10 cellular contexts compared by ENCODE assay signal in the genomic region with DNA sequence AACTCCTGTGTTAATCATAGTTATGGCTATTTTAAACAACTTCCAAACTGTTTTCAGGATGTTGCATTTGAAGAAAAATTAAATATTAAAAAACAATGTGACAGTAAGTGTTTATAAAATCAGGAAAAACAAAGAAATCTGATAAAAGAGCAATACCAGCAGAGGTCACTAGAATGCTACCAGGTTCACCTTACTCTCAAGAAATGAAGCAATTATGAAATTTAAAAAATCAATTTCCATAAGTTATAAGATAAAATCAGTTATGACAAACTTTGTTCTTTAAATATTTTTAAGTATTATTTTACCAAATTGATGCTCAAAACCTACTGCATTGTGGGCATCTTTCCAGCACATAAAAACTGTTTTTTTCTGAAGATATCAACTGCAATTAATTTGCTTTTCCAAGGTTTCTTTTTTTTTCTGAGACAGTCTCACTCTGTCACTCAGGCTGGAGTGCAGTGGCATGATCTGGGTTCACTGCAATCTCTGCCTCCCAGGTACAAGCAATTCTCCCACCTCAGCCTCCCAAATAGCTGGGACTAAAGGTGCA. TPM values are rescaled to one million over a fixed set of nuclear protein-coding genes. Genes with fewer than 3 reads are reported as not detected.
A peak's percentile ranks its signal among the peaks of the same experiment; 100 is the strongest.
DNase-seq lines count a peak whose midpoint lies in the region; ATAC-seq, FAIRE-seq and TF ChIP-seq lines count a peak whose summit lies in the region.
"Had no signal": no experiment of that assay in that cellular context is flagged by ENCODE, and none has a peak within 500 bp of the region (broad histone marks: within the 10 kb centered on the region; RNA-seq: fewer than 3 reads in every experiment).

No MANE protein-coding gene starts in this region.

- TF ChIP-seq CTCF in AG10803 (conservative IDR thresholded peaks at IDR 0.05; ENCODE audit: low read length): peak; percentile 75
- peak; percentile 56 for TF ChIP-seq CTCF in H9 (conservative IDR thresholded peaks at IDR 0.05)
- peak; percentile 81 for TF ChIP-seq CTCF in VCaP (conservative IDR thresholded peaks at IDR 0.05)
- TF ChIP-seq CTCF in kidney (IDR thresholded peaks at IDR 0.05; ENCODE audit: borderline replicate concordance, extremely low read depth, insufficient read depth): no peak

- no peak overlapping the region for H3K4me3 ChIP-seq in AG10803 (ENCODE audit: low read length)
- no peak overlapping the region for H3K4me3 ChIP-seq in kidney (ENCODE audit: low read length in 2 of 2)

- no peak overlapping the region for H2BK20ac ChIP-seq in H9 (ENCODE audit: low read depth, low read length, poor library complexity, severe bottlenecking)

- H3K56ac ChIP-seq in H9 (ENCODE audit: insufficient read length, low read depth, low read length): no peak overlapping the region

- no peak overlapping the region for H3K23ac ChIP-seq in H9 (ENCODE audit: insufficient read length, low read depth, low read length)

- no peak overlapping the region for H2BK5ac ChIP-seq in H9 (ENCODE audit: insufficient read length, low read length)

- no peak overlapping the region for H4K91ac ChIP-seq in H9 (ENCODE audit: insufficient read length, low read depth, low read length)

- H4K8ac ChIP-seq in H9 (replicated peaks; ENCODE audit: insufficient read length, low read depth, low read length): no peak overlapping the region

- H3K4me3 Mint-ChIP-seq in H9: no peak overlapping the region
- H3K4me3 Mint-ChIP-seq: activated CD4-positive, alpha-beta T cell treated with anti-CD3 and anti-CD28 coated beads for 36 hours had no signal

- H3T11ph ChIP-seq in H9 (ENCODE audit: low read length): no peak overlapping the region

- FAIRE-seq in kidney (lab: Jason Lieb, UNC): peak; percentile 41

- H3K36me3 Mint-ChIP-seq in H9 (ENCODE audit: insufficient read depth in 1 of 3, low read depth in 3 of 3): no peaks in the 10 kb centered on the region

- no peaks in the 10 kb centered on the region for H3K9me3 Mint-ChIP-seq in H9

- H3K9ac ChIP-seq in H9 (ENCODE audit: extremely low read depth, insufficient read length, low read length): no peak overlapping the region
- H3K9ac ChIP-seq in kidney (ENCODE audit: low read length in 2 of 2): no peak overlapping the region

- peaks cover 0 to 6% of the 10 kb centered on the region in 2 donors for H3K36me3 ChIP-seq in kidney (ENCODE audit: control insufficient read depth in 1 of 2, insufficient read depth in 2 of 2, low read length in 2 of 2)

- H3K27ac ChIP-seq in H9 (ENCODE audit: insufficient read length, low read depth, low read length) (no peak overlapping the region), VCaP (peak overlapping the region; percentile 75), kidney (ENCODE audit: low read depth in 2 of 2, low read length in 2 of 2) (no peak overlapping the region)

- no peaks in the 10 kb centered on the region for H4K20me1 ChIP-seq in H9 (ENCODE audit: control insufficient read depth, insufficient read depth, insufficient read length)

- no peak overlapping the region for H4K5ac ChIP-seq in H9 (ENCODE audit: insufficient read length, low read depth, low read length)

- intact Hi-C loops in kidney (cut with DNase I): no loop called here

- H3K27ac Mint-ChIP-seq in H9: no peak overlapping the region
- H3K27ac Mint-ChIP-seq: activated CD4-positive, alpha-beta T cell treated with anti-CD3 and anti-CD28 coated beads for 36 hours had no signal

- no peak overlapping the region for H3K4ac ChIP-seq in H9 (ENCODE audit: low read depth, low read length)

- no peaks in the 10 kb centered on the region for H3K79me2 ChIP-seq in H9 (ENCODE audit: insufficient read depth, low read length)

- no peak overlapping the region for H2BK120ac ChIP-seq in H9 (ENCODE audit: low read depth, low read length, poor library complexity, severe bottlenecking)

- no peak overlapping the region for H2BK12ac ChIP-seq in H9 (ENCODE audit: insufficient read length, low read depth, low read length)

- no peak overlapping the region for H2AFZ ChIP-seq in H9 (ENCODE audit: low read length)

- peak; percentile 35 for DNase-seq in AG10803 (ENCODE audit: low read depth)
- DNase-seq in H9: no peak
- DNase-seq in kidney: no peak
- no peak for DNase-seq in putamen (ENCODE audit: low spot score)
- no peak for DNase-seq in NCI-H1048 (lab: John Stamatoyannopoulos, UW)
- DNase-seq in NCI-H82 (lab: John Stamatoyannopoulos, UW): no peak
- DNase-seq: activated CD4-positive, alpha-beta T cell treated with anti-CD3 and anti-CD28 coated beads for 36 hours; cortex of kidney had no signal

- H3K4me1 ChIP-seq in H9 (ENCODE audit: insufficient read depth, low read length) (0 out of 2 replicates have a peak, but pooled peaks cover 2% of the 10 kb centered on the region), kidney (ENCODE audit: control insufficient read depth in 1 of 2, insufficient read depth in 1 of 2, low read depth in 1 of 2, low read length in 2 of 2) (no peaks in the 10 kb centered on the region)

- H3K79me1 ChIP-seq in H9 (ENCODE audit: insufficient read depth, low read depth, low read length, poor library complexity, severe bottlenecking): no peaks in the 10 kb centered on the region

- no peak overlapping the region for H2BK15ac ChIP-seq in H9 (ENCODE audit: low read depth, low read length)

- no peak overlapping the region for H3K18ac ChIP-seq in H9 (ENCODE audit: insufficient read length, low read depth, low read length)

- H3K14ac ChIP-seq in H9 (ENCODE audit: insufficient read depth, low read length): no peak overlapping the region

- H3K27me3 ChIP-seq in H9 (ENCODE audit: insufficient read depth, low read length): no peaks in the 10 kb centered on the region

- no peaks in the 10 kb centered on the region for H3K9me3 ChIP-seq in H9 (ENCODE audit: control insufficient read depth, low read depth, low read length)
- H3K9me3 ChIP-seq in kidney (ENCODE audit: control insufficient read depth in 1 of 2, low read length in 2 of 2): no peaks in the 10 kb centered on the region

- H3K4me2 ChIP-seq in H9 (ENCODE audit: insufficient read depth, insufficient read length, low read length): no peak overlapping the region

- H3K4me1 Mint-ChIP-seq in H9: peaks cover 9 to 15% of the 10 kb centered on the region in 2 experiments
- H3K4me1 Mint-ChIP-seq: activated CD4-positive, alpha-beta T cell treated with anti-CD3 and anti-CD28 coated beads for 36 hours had no signal

- ATAC-seq in GM21717 (IDR thresholded peaks at IDR 0.05; ENCODE audit: unreplicated experiment): no peak
- ATAC-seq: activated CD4-positive, alpha-beta T cell treated with anti-CD3 and anti-CD28 coated beads for 36 hours had no signal

- H3K23me2 ChIP-seq in H9 (ENCODE audit: insufficient read length, low read depth, low read length, poor library complexity, severe bottlenecking): no peaks in the 10 kb centered on the region

- no peaks in the 10 kb centered on the region for H3K27me3 Mint-ChIP-seq in H9 (ENCODE audit: low read depth)
- H3K27me3 Mint-ChIP-seq: activated CD4-positive, alpha-beta T cell treated with anti-CD3 and anti-CD28 coated beads for 36 hours had no signal

- no peak overlapping the region for H2AK5ac ChIP-seq in H9 (ENCODE audit: insufficient read length, low read length)

RNA-seq across cellular contexts. Expression of gene RHEB, which starts 50.7 kb away (rescaled TPM):
- total RNA-seq in H9 (2021) (109 and 114 TPM in 2 replicates), kidney (92.7 TPM)
- 123 TPM for polyA plus RNA-seq in kidney (ENCODE audit: insufficient read depth, low read depth, low replicate concordance)
